In genomic region chr12:131084341-131085011, GRCh38 we compare ENCODE assay signal across 24 cellular contexts.
DNase-seq lines count a peak whose midpoint lies in the region; ATAC-seq, FAIRE-seq and TF ChIP-seq lines count a peak whose summit lies in the region.
"Had no signal": no experiment of that assay in that cellular context is flagged by ENCODE, and none has a peak within 500 bp of the region (broad histone marks: within the 10 kb centered on the region; RNA-seq: fewer than 3 reads in every experiment).

No MANE protein-coding gene starts in this region.

- no peaks in the 10 kb centered on the region for H4K20me1 ChIP-seq in HepG2 (ENCODE audit: insufficient read depth, low read length)
- no peaks in the 10 kb centered on the region for H4K20me1 ChIP-seq in H1 (replicated peaks in 1 of 2; ENCODE audit: control insufficient read depth in 1 of 2, insufficient read depth in 2 of 2, low read length in 2 of 2)

- no peak overlapping the region for H2BK15ac ChIP-seq in H1 (ENCODE audit: low read length)

- no peak overlapping the region; the same call in 1 of the 2 replicates for H2BK5ac ChIP-seq in H1 (ENCODE audit: low read depth, low read length)

- no peak overlapping the region for H4K91ac ChIP-seq in H1 (replicated peaks; ENCODE audit: insufficient read length, low read length)

- H3K4me3 ChIP-seq in right lobe of liver: no peak overlapping the region
- no peak overlapping the region for H3K4me3 ChIP-seq in HepG2 (replicated peaks in 1 of 3; ENCODE audit: insufficient read depth in 1 of 3, low read depth in 2 of 3, low read length in 3 of 3)
- no peak overlapping the region for H3K4me3 ChIP-seq in H1 (ENCODE audit: extremely low read depth in 1 of 4, insufficient read depth in 2 of 4, low read depth in 3 of 4, low read length in 4 of 4)
- H3K4me3 ChIP-seq in vagina: no peak overlapping the region
- H3K4me3 ChIP-seq: GM12878, pancreas, sigmoid colon, SK-N-MC, transverse colon had no signal

- TF ChIP-seq RAD21 in HepG2 (CRISPR knock-in tag; IDR thresholded peaks at IDR 0.05): no peak
- TF ChIP-seq RAD21 in H1 (IDR thresholded peaks at IDR 0.05 in 1 of 2, conservative IDR thresholded peaks at IDR 0.05 in 1 of 2; ENCODE audit: low read depth in 2 of 2, low read length in 2 of 2): no peak

- H3K4me1 ChIP-seq in right lobe of liver (no peaks in the 10 kb centered on the region), HepG2 (ENCODE audit: insufficient read depth, low read length) (no peaks in the 10 kb centered on the region), H1 (replicated peaks in 1 of 4; ENCODE audit: control insufficient read depth in 3 of 4, insufficient read depth in 4 of 4, low read length in 3 of 4) (no peaks in the 10 kb centered on the region; a peak in 1 of 7 replicates), vagina (no peaks in the 10 kb centered on the region)
- H3K4me1 ChIP-seq: pancreas, sigmoid colon, transverse colon had no signal

- intact Hi-C loops in right lobe of liver (cut with DNase I) (no loop called here), HepG2 (cut with micrococcal nuclease; ENCODE audit: unreplicated experiment) (no loop called here), vagina (cut with DNase I) (no loop called here)

- H3K56ac ChIP-seq in H1 (replicated peaks; ENCODE audit: insufficient read length, low read depth, low read length): no peak overlapping the region

- H2AFZ ChIP-seq in HepG2 (ENCODE audit: low read length) (no peak overlapping the region), H1 (ENCODE audit: low read length) (no peak overlapping the region)

- H3K27me3 Mint-ChIP-seq in osteocyte (ENCODE audit: unreplicated experiment): no peaks in the 10 kb centered on the region

- POLR2A ChIA-PET in HepG2 (lab: Yijun Ruan, JAX) (no interaction called here), H1 (lab: Charles Lee; ENCODE audit: partially characterized antibody) (no interaction called here)

- H2BK12ac ChIP-seq in H1 (ENCODE audit: low read depth, low read length): no peak overlapping the region

- no peak overlapping the region; the same call in 1 of the 2 replicates for H3K18ac ChIP-seq in H1 (ENCODE audit: extremely low read depth, low read length)

- 83% methylated on average over 7 of the region's 28 CpGs for WGBS in right lobe of liver (ENCODE audit: insufficient coverage, low coverage, low lambda C conversion rate, missing lambda C conversion rate)
- WGBS in HepG2 (ENCODE audit: low lambda C conversion rate): 86% methylated on average over 28 of the region's 28 CpGs
- 90% methylated on average over 18 of the region's 28 CpGs; no CpG with 5 or more reads in 1 of the 2 experiments for WGBS in H1 (ENCODE audit: extremely low coverage in 1 of 2, insufficient coverage in 1 of 2, insufficient read length in 1 of 2, insufficient replicate concordance in 2 of 2, low coverage in 1 of 2, low lambda C conversion rate in 2 of 2, missing lambda C conversion rate in 1 of 2), 2 experiments

- H3K4me3 Mint-ChIP-seq in osteocyte (ENCODE audit: unreplicated experiment): no peak overlapping the region
- H3K4me3 Mint-ChIP-seq: activated CD4-positive, alpha-beta T cell treated with anti-CD3 and anti-CD28 coated beads for 36 hours; activated T-helper 1 cell treated with anti-CD3 and anti-CD28 coated beads, Interleukin-12 subunit alpha, Interleukin-12 subunit beta, Interleukin-2, Interleukin-4 antibody, amounts not matched to agents 30 ng/mL and 10 ng/mL and 1 ng/mL, durations not matched to agents 14 hours and 24 hours and 36 hours; mesothelial cell of epicardium; naive thymus-derived CD8-positive, alpha-beta T cell; stimulated activated naive CD8-positive, alpha-beta T cell treated with anti-CD3 and anti-CD28 coated beads, Interleukin-15, amount 100 ng/mL, for 72 hours; T-helper 1 cell treated with Interleukin-12 subunit alpha and Interleukin-12 subunit beta and Interleukin-4 antibody, amounts not matched to agents 30 μg/mL and 1 μg/mL, for 36 hours had no signal

- TF ChIP-seq CTCF in right lobe of liver (IDR thresholded peaks at IDR 0.05): no peak
- no peak for TF ChIP-seq CTCF in HepG2 (CRISPR knock-in tag; IDR thresholded peaks at IDR 0.05)
- TF ChIP-seq CTCF in H1 (IDR thresholded peaks at IDR 0.05; ENCODE audit: control extremely low read depth in 1 of 3, insufficient read depth in 1 of 3, low read depth in 1 of 3, low read length in 3 of 3): no peak
- TF ChIP-seq CTCF in osteocyte (IDR thresholded peaks at IDR 0.05): no peak
- TF ChIP-seq CTCF in vagina (IDR thresholded peaks at IDR 0.05): no peak

- H3K36me3 ChIP-seq in right lobe of liver (no peaks in the 10 kb centered on the region), HepG2 (replicated peaks in 1 of 2; ENCODE audit: control insufficient read depth in 1 of 2, insufficient read depth in 2 of 2, low read length in 2 of 2) (no peaks in the 10 kb centered on the region), H1 (ENCODE audit: control insufficient read depth in 2 of 4, insufficient read depth in 4 of 4, low read length in 3 of 4) (no peaks in the 10 kb centered on the region), vagina (peaks cover 0 to 5% of the 10 kb centered on the region in 2 donors)
- H3K36me3 ChIP-seq: pancreas, transverse colon had no signal

- no peak overlapping the region for H2BK20ac ChIP-seq in H1 (ENCODE audit: low read length)

- FAIRE-seq in HepG2 (lab: Jason Lieb, UNC) (no peak), H1 (lab: Jason Lieb, UNC) (no peak)
- FAIRE-seq: GM12878, pancreas, RCC 7860 had no signal

- H3K27me3 ChIP-seq in right lobe of liver (no peaks in the 10 kb centered on the region), HepG2 (ENCODE audit: control insufficient read depth in 1 of 2, insufficient read depth in 2 of 2, low read length in 2 of 2) (no peaks in the 10 kb centered on the region), H1 (replicated peaks in 1 of 4; ENCODE audit: control insufficient read depth in 3 of 4, extremely low read depth in 1 of 4, insufficient read depth in 3 of 4, low read length in 3 of 4) (no peaks in the 10 kb centered on the region), vagina (no peaks in the 10 kb centered on the region)
- H3K27me3 ChIP-seq: pancreas, sigmoid colon, transverse colon had no signal

- no peaks in the 10 kb centered on the region for H3K9me3 Mint-ChIP-seq in osteocyte (ENCODE audit: unreplicated experiment)
- H3K9me3 Mint-ChIP-seq: activated naive CD4-positive, alpha-beta T cell treated with anti-CD3 and anti-CD28 coated beads, Interleukin-2, amount 50 U/mL, for 72 hours; activated T-helper 1 cell treated with anti-CD3 and anti-CD28 coated beads, Interleukin-12 subunit alpha, Interleukin-12 subunit beta, Interleukin-2, Interleukin-4 antibody, amounts not matched to agents 30 ng/mL and 10 ng/mL and 1 ng/mL, durations not matched to agents 14 hours and 24 hours and 36 hours; mesothelial cell of epicardium; naive thymus-derived CD8-positive, alpha-beta T cell; stimulated activated naive CD8-positive, alpha-beta T cell treated with anti-CD3 and anti-CD28 coated beads, Interleukin-15, amount 100 ng/mL, for 72 hours; T-helper 1 cell treated with Interleukin-12 subunit alpha and Interleukin-12 subunit beta and Interleukin-4 antibody, amounts not matched to agents 30 μg/mL and 1 μg/mL, for 36 hours had no signal

- no TSS peak for BruUV-seq in HepG2 (replicated peaks; lab: Mats Ljungman, UMichigan)

- no peak for TF ChIP-seq POLR2A in right lobe of liver (IDR thresholded peaks at IDR 0.05)
- no peak for TF ChIP-seq POLR2A in HepG2 (IDR thresholded peaks at IDR 0.05; ENCODE audit: insufficient read depth in 1 of 2, low read depth in 2 of 2, low read length in 2 of 2)
- no peak for TF ChIP-seq POLR2A in H1 (IDR thresholded peaks at IDR 0.05; ENCODE audit: control extremely low read depth in 1 of 2, low read depth in 2 of 2, low read length in 2 of 2)
- TF ChIP-seq POLR2A in vagina (IDR thresholded peaks at IDR 0.05): no peak

- TF ChIP-seq EP300 in HepG2 (IDR thresholded peaks at IDR 0.05; ENCODE audit: low read depth in 2 of 2, low read length in 2 of 2) (no peak), HepG2 (CRISPR knock-in tag; IDR thresholded peaks at IDR 0.05; ENCODE audit: borderline replicate concordance) (no peak), H1 (IDR thresholded peaks at IDR 0.05; ENCODE audit: borderline replicate concordance in 1 of 2, low read depth in 2 of 2, low read length in 2 of 2) (no peak)

- no peak overlapping the region for H3K27ac Mint-ChIP-seq in osteocyte (ENCODE audit: unreplicated experiment)
- H3K27ac Mint-ChIP-seq: activated CD4-positive, alpha-beta T cell treated with anti-CD3 and anti-CD28 coated beads for 36 hours; activated naive CD4-positive, alpha-beta T cell treated with anti-CD3 and anti-CD28 coated beads, Interleukin-2, amount 50 U/mL, for 72 hours; activated T-helper 1 cell treated with anti-CD3 and anti-CD28 coated beads, Interleukin-12 subunit alpha, Interleukin-12 subunit beta, Interleukin-2, Interleukin-4 antibody, amounts not matched to agents 30 ng/mL and 10 ng/mL and 1 ng/mL, durations not matched to agents 14 hours and 24 hours and 36 hours; mesothelial cell of epicardium; T-helper 1 cell treated with Interleukin-12 subunit alpha and Interleukin-12 subunit beta and Interleukin-4 antibody, amounts not matched to agents 30 μg/mL and 1 μg/mL, for 36 hours had no signal

- DNase-seq in right lobe of liver (peak in 2 of 3 donors; percentile 36 to 37), HepG2 (ENCODE audit: low spot score) (no peak), H1 (ENCODE audit: low read depth in 1 of 2, low spot score in 2 of 2) (no peak), osteocyte (ENCODE audit: extremely low spot score, unreplicated experiment) (peak; percentile 80), cerebellar nuclear complex (lab: John Stamatoyannopoulos, UW) (no peak), NCI-H187 (lab: John Stamatoyannopoulos, UW) (no peak), mucosa of gallbladder (ENCODE audit: low spot score) (no peak), vagina (ENCODE audit: extremely low spot score in 2 of 2) (no peak)
- DNase-seq: activated CD4-positive, alpha-beta T cell treated with anti-CD3 and anti-CD28 coated beads for 36 hours; NCI-H1092; NCI-H1930; sigmoid colon; transverse colon had no signal

- H3K4me2 ChIP-seq in HepG2 (ENCODE audit: low read depth, low read length) (no peak overlapping the region), H1 (ENCODE audit: insufficient read depth in 1 of 2, low read depth in 2 of 2, low read length in 2 of 2) (no peak overlapping the region)

- H3K79me2 ChIP-seq in HepG2 (ENCODE audit: insufficient read depth, low read length) (no peaks in the 10 kb centered on the region), H1 (ENCODE audit: control insufficient read depth in 1 of 2, insufficient read depth in 2 of 2, low read length in 2 of 2) (no peaks in the 10 kb centered on the region)

- H2BK120ac ChIP-seq in H1 (replicated peaks; ENCODE audit: low read depth, low read length): no peak overlapping the region

- H4K8ac ChIP-seq in H1 (ENCODE audit: extremely low read depth, insufficient read depth, low read length): 0 out of 2 replicates have a peak overlapping the region, but pooled peaks have one; percentile 35

- no peaks in the 10 kb centered on the region for H3K9me3 ChIP-seq in right lobe of liver
- H3K9me3 ChIP-seq in HepG2 (ENCODE audit: low read length): no peaks in the 10 kb centered on the region
- no peaks in the 10 kb centered on the region; a peak in 1 of 4 replicates for H3K9me3 ChIP-seq in H1 (ENCODE audit: insufficient read depth in 2 of 2, low read depth in 1 of 2, low read length in 1 of 2)
- H3K9me3 ChIP-seq in vagina: no peaks in the 10 kb centered on the region
- H3K9me3 ChIP-seq: pancreas, sigmoid colon, transverse colon had no signal

- H3K27ac ChIP-seq in right lobe of liver (no peak overlapping the region), HepG2 (ENCODE audit: extremely low read length, insufficient read depth, low read length) (no peak overlapping the region), H1 (ENCODE audit: low read depth, low read length) (no peak overlapping the region), vagina (no peak overlapping the region)
- H3K27ac ChIP-seq: pancreas, sigmoid colon, SK-N-MC, transverse colon had no signal

- H3K14ac ChIP-seq in H1 (ENCODE audit: insufficient read length): no peak overlapping the region

- no peak overlapping the region for H3K23ac ChIP-seq in H1 (ENCODE audit: insufficient read length)

- H3K23me2 ChIP-seq in H1 (ENCODE audit: low read depth, low read length): no peaks in the 10 kb centered on the region

- no peaks in the 10 kb centered on the region for H3K4me1 Mint-ChIP-seq in osteocyte (ENCODE audit: unreplicated experiment)
- H3K4me1 Mint-ChIP-seq: activated CD4-positive, alpha-beta T cell treated with anti-CD3 and anti-CD28 coated beads for 36 hours; mesothelial cell of epicardium; naive thymus-derived CD8-positive, alpha-beta T cell; stimulated activated naive CD8-positive, alpha-beta T cell treated with anti-CD3 and anti-CD28 coated beads, Interleukin-15, amount 100 ng/mL, for 72 hours had no signal

- CTCF ChIA-PET in HepG2 (lab: Yijun Ruan, JAX; ENCODE audit: low intra/inter-chr PET ratio, low total read pairs) (no interaction called here), H1 (lab: Charles Lee; ENCODE audit: partially characterized antibody) (interaction anchor here (0.9 kb wide), 1 partner anchor 9 kb away, joined by 3 read pairs; no protein-coding TSS in a partner anchor)

- H4K5ac ChIP-seq in H1 (ENCODE audit: insufficient read length, low read depth, low read length): no peak overlapping the region

- in situ Hi-C loops in HepG2 (cut with HindIII; ENCODE audit: extremely low pct_ligation_motif_present, low pct_unique_long_range_greater_than_20kb): no loop called here

- no peak overlapping the region for H3K4ac ChIP-seq in H1 (replicated peaks; ENCODE audit: insufficient read length, low read depth, low read length)

- no peak overlapping the region for H3K9ac ChIP-seq in HepG2 (ENCODE audit: insufficient read depth, low read depth, low read length)
- H3K9ac ChIP-seq in H1 (replicated peaks in 1 of 4; ENCODE audit: extremely low read depth in 1 of 4, low read depth in 3 of 4, low read length in 3 of 4): no peak overlapping the region

- ATAC-seq in right lobe of liver (no peak), HepG2 (no peak)
- ATAC-seq: activated CD4-positive, alpha-beta T cell treated with anti-CD3 and anti-CD28 coated beads for 36 hours; activated naive CD4-positive, alpha-beta T cell treated with anti-CD3 and anti-CD28 coated beads, Interleukin-2, amount 50 U/mL, for 72 hours; GM12878; left colon; naive thymus-derived CD8-positive, alpha-beta T cell; pancreas; stimulated activated naive CD8-positive, alpha-beta T cell treated with anti-CD3 and anti-CD28 coated beads, Interleukin-15, amount 100 ng/mL, for 72 hours had no signal

- H3K36me3 Mint-ChIP-seq in osteocyte (ENCODE audit: unreplicated experiment): no peaks in the 10 kb centered on the region
- H3K36me3 Mint-ChIP-seq: activated naive CD4-positive, alpha-beta T cell treated with anti-CD3 and anti-CD28 coated beads, Interleukin-2, amount 50 U/mL, for 72 hours; mesothelial cell of epicardium; naive thymus-derived CD8-positive, alpha-beta T cell had no signal

- H3K79me1 ChIP-seq in H1 (ENCODE audit: low read depth, low read length): no peaks in the 10 kb centered on the region

- H2AK5ac ChIP-seq in H1 (ENCODE audit: low read depth, low read length): no peak overlapping the region

Comparison
In these comparisons a context has a peak if more than half of its experiments do, and no peak if none do; other contexts are left out.
1. DNase-seq: peak in right lobe of liver (2 of 3) and osteocyte (single experiment); none in HepG2 (single experiment), H1 (0 of 2), cerebellar nuclear complex (0 of 2), NCI-H187 (0 of 2), mucosa of gallbladder (single experiment) and vagina (0 of 2).